In the genomic region with DNA sequence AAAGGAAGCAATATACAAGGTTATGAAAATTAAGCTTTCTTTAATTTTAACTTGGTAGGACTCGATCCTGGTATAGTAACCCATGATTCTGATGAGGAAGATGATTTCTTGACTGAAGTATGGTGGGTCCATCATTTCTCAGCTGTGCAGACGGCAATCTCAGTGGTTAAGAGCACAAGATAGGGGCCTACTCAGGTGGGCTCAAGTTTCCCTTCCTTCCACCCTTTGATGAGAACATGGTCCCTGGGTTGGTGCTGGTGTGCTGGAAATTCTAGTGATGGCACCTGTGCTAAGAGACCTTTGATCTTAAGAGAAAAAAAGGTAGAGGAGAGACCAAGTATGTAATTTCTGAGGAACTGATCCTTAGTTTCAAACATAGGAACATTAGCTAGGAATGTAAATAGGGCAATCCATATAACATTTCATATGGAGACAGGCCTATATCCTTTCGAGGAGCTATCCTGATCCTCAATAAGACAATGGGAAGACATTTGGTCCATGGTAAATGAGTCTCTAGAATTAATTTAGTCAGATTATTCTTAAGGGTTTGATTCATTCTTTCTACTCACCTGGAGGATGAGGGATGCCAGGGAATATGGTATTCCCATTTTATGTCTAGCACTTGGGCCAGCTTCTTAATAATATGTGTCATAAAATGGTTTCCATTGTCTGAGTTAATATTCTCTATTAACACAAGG, we compare ENCODE assay signal across 15 cellular contexts.
"Had no signal": no experiment of that assay in that cellular context is flagged by ENCODE, and none has a peak within 500 bp of the region (broad histone marks: within the 10 kb centered on the region; RNA-seq: fewer than 3 reads in every experiment).

No MANE protein-coding gene starts in this region.

- H3K4me1 ChIP-seq: gastrocnemius medialis, heart right ventricle, right atrium auricular region, sigmoid colon had no signal

- H3K27ac ChIP-seq: gastrocnemius medialis, heart right ventricle, right atrium auricular region, sigmoid colon, skin epidermis had no signal

- DNase-seq: gastrocnemius medialis; heart right ventricle; islet precursor cell; mammary epithelial cell; mucosa of descending colon; naive thymus-derived CD8-positive, alpha-beta T cell; sigmoid colon; stimulated activated CD4-positive, alpha-beta T cell treated with anti-CD3 and anti-CD28 coated beads, Interleukin-12 subunit alpha, Interleukin-12 subunit beta, amount 100 ng/mL, for 4 hours; stimulated activated naive CD4-positive, alpha-beta T cell treated with Interleukin-2 at 50 U/mL for 16 hours had no signal

- H3K27ac Mint-ChIP-seq: dendritic cell treated with granulocyte-macrophage colony-stimulating factor and Interleukin-4, amounts not matched to agents 40 ng/mL and 50 ng/mL, for 4 days; naive thymus-derived CD8-positive, alpha-beta T cell; type B pancreatic cell had no signal

- H3K4me3 Mint-ChIP-seq: dendritic cell treated with granulocyte-macrophage colony-stimulating factor and Interleukin-4, amounts not matched to agents 40 ng/mL and 50 ng/mL, for 4 days; naive thymus-derived CD8-positive, alpha-beta T cell; type B pancreatic cell had no signal

- H3K9me3 ChIP-seq: gastrocnemius medialis had no signal

- H3K36me3 ChIP-seq: gastrocnemius medialis, heart right ventricle, right atrium auricular region, sigmoid colon had no signal

- H3K27me3 Mint-ChIP-seq: dendritic cell treated with granulocyte-macrophage colony-stimulating factor and Interleukin-4, amounts not matched to agents 40 ng/mL and 50 ng/mL, for 4 days; type B pancreatic cell had no signal

- H3K4me1 Mint-ChIP-seq: naive thymus-derived CD8-positive, alpha-beta T cell had no signal

- H3K4me3 ChIP-seq: gastrocnemius medialis, heart right ventricle, mucosa of descending colon, right atrium auricular region, sigmoid colon, skin epidermis had no signal

- H3K27me3 ChIP-seq: gastrocnemius medialis, heart right ventricle, right atrium auricular region, sigmoid colon had no signal

- ATAC-seq: esophagus mucosa; gastrocnemius medialis; heart right ventricle; left lobe of liver; mucosa of descending colon; naive thymus-derived CD8-positive, alpha-beta T cell had no signal
